Comparison of ENCODE assay signal across 1 cellular context in the genomic region with DNA sequence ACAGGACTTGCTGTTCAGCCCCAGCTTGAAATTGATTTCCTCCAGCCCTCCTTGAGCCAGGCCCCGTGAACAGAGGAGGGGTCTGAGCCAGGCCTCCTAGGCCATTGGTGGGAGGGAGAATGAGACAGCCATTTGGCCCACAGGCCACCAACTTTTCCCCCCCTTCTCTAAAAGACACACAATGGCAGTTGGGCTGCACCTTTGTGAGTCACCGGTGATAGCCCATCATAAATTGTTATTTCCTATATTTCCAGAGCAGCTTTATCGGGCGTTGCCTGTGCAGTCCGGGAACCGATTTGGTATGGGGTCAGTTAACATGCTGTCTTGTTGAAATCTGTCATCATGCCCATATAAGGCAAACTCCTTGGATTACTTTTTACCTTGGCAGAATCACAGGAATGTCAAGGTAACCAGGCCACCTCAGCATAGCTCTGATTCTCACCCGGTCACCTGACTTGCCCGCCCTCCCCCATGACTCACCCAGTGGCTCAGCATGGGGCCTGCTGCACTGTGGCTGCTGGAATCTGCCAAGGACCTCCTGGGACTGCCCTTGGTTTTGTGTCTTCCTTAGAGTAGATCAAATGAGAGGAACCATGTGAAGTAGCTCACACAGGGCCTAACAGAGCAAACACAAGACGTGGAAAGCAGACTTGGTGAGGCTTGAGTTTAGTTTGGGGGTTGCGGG.
TF ChIP-seq lines count a peak whose summit lies in the region.

No MANE protein-coding gene starts in this region.

TF ChIP-seq in K562, 482 proteins besides CTCF, POLR2A, EP300 and RAD21 (continued from another document and continues in another):
- TF ChIP-seq EP400 (IDR thresholded peaks at IDR 0.05): peak; percentile 39; the same call in 1 of the 2 replicates
- peak in 1 of 2 experiments; percentile 73; a peak in 2 of 4 replicates for TF ChIP-seq RCOR1 (IDR thresholded peaks at IDR 0.05; ENCODE audit: borderline replicate concordance in 1 of 2, low read depth in 2 of 2, low read length in 2 of 2)
- TF ChIP-seq MEIS2 (IDR thresholded peaks at IDR 0.05; ENCODE audit: partially characterized antibody): peak; percentile 64
- no peak for TF ChIP-seq SP2 (IDR thresholded peaks at IDR 0.05; ENCODE audit: extremely low read depth, low read depth, low read length, poor library complexity, severe bottlenecking)
- no peak for TF ChIP-seq ZNF140 (CRISPR knock-in tag; IDR thresholded peaks at IDR 0.05)
- TF ChIP-seq TEAD2 (tag; IDR thresholded peaks at IDR 0.05): 0 out of 2 replicates have a peak, but pooled peaks have one; percentile 23
- TF ChIP-seq, protein P1, sequence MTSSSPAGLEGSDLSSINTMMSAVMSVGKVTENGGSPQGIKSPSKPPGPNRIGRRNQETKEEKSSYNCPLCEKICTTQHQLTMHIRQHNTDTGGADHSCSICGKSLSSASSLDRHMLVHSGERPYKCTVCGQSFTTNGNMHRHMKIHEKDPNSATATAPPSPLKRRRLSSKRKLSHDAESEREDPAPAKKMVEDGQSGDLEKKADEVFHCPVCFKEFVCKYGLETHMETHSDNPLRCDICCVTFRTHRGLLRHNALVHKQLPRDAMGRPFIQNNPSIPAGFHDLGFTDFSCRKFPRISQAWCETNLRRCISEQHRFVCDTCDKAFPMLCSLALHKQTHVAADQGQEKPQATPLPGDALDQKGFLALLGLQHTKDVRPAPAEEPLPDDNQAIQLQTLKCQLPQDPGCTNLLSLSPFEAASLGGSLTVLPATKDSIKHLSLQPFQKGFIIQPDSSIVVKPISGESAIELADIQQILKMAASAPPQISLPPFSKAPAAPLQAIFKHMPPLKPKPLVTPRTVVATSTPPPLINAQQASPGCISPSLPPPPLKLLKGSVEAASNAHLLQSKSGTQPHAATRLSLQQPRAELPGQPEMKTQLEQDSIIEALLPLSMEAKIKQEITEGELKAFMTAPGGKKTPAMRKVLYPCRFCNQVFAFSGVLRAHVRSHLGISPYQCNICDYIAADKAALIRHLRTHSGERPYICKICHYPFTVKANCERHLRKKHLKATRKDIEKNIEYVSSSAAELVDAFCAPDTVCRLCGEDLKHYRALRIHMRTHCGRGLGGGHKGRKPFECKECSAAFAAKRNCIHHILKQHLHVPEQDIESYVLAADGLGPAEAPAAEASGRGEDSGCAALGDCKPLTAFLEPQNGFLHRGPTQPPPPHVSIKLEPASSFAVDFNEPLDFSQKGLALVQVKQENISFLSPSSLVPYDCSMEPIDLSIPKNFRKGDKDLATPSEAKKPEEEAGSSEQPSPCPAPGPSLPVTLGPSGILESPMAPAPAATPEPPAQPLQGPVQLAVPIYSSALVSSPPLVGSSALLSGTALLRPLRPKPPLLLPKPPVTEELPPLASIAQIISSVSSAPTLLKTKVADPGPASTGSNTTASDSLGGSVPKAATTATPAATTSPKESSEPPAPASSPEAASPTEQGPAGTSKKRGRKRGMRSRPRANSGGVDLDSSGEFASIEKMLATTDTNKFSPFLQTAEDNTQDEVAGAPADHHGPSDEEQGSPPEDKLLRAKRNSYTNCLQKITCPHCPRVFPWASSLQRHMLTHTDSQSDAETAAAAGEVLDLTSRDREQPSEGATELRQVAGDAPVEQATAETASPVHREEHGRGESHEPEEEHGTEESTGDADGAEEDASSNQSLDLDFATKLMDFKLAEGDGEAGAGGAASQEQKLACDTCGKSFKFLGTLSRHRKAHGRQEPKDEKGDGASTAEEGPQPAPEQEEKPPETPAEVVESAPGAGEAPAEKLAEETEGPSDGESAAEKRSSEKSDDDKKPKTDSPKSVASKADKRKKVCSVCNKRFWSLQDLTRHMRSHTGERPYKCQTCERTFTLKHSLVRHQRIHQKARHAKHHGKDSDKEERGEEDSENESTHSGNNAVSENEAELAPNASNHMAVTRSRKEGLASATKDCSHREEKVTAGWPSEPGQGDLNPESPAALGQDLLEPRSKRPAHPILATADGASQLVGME (CRISPR knock-in tag; IDR thresholded peaks at IDR 0.05): no peak
- peak; percentile 46; the same call in 1 of the 2 replicates for TF ChIP-seq SMAD4 (CRISPR knock-in tag; conservative IDR thresholded peaks at IDR 0.05)
- no peak for TF ChIP-seq ESRRB (CRISPR knock-in tag; IDR thresholded peaks at IDR 0.05; ENCODE audit: borderline replicate concordance)
- TF ChIP-seq YY1 (IDR thresholded peaks at IDR 0.05; ENCODE audit: borderline replicate concordance in 1 of 3, control insufficient read depth in 1 of 3, extremely low read depth in 1 of 3, insufficient read depth in 3 of 3, insufficient read length in 1 of 3, insufficient replicate concordance in 2 of 3, low read depth in 1 of 3, low read length in 2 of 3): peak in 2 of 3 experiments; percentile 22 to 35
- TF ChIP-seq ZNF75A (CRISPR knock-in tag; IDR thresholded peaks at IDR 0.05): no peak
- no peak; the same call in 1 of the 2 replicates for TF ChIP-seq L3MBTL2 (IDR thresholded peaks at IDR 0.05)
- peak; percentile 70 for TF ChIP-seq SMARCB1 (IDR thresholded peaks at IDR 0.05; ENCODE audit: insufficient read length, low read depth)
- no peak for TF ChIP-seq CBX2 (IDR thresholded peaks at IDR 0.05; ENCODE audit: insufficient read depth, low read length, poor library complexity, severe bottlenecking)
- peak; percentile 75; the same call in 1 of the 2 replicates for TF ChIP-seq FOXJ2 (tag; IDR thresholded peaks at IDR 0.05)
- no peak for TF ChIP-seq EGR1 (conservative IDR thresholded peaks at IDR 0.05)
- no peak for TF ChIP-seq U2AF1 (optimal IDR thresholded peaks at IDR 0.05; ENCODE audit: low read depth, low read length)
- TF ChIP-seq, protein P2, sequence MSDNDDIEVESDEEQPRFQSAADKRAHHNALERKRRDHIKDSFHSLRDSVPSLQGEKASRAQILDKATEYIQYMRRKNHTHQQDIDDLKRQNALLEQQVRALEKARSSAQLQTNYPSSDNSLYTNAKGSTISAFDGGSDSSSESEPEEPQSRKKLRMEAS (CRISPR knock-in tag; IDR thresholded peaks at IDR 0.05): peak; percentile 58; the same call in 1 of the 2 replicates
- TF ChIP-seq, protein P3, sequence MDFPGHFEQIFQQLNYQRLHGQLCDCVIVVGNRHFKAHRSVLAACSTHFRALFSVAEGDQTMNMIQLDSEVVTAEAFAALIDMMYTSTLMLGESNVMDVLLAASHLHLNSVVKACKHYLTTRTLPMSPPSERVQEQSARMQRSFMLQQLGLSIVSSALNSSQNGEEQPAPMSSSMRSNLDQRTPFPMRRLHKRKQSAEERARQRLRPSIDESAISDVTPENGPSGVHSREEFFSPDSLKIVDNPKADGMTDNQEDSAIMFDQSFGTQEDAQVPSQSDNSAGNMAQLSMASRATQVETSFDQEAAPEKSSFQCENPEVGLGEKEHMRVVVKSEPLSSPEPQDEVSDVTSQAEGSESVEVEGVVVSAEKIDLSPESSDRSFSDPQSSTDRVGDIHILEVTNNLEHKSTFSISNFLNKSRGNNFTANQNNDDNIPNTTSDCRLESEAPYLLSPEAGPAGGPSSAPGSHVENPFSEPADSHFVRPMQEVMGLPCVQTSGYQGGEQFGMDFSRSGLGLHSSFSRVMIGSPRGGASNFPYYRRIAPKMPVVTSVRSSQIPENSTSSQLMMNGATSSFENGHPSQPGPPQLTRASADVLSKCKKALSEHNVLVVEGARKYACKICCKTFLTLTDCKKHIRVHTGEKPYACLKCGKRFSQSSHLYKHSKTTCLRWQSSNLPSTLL (IDR thresholded peaks at IDR 0.05): no peak
- no peak for TF ChIP-seq ZSCAN32 (CRISPR knock-in tag; IDR thresholded peaks at IDR 0.05)
- TF ChIP-seq, protein P4, sequence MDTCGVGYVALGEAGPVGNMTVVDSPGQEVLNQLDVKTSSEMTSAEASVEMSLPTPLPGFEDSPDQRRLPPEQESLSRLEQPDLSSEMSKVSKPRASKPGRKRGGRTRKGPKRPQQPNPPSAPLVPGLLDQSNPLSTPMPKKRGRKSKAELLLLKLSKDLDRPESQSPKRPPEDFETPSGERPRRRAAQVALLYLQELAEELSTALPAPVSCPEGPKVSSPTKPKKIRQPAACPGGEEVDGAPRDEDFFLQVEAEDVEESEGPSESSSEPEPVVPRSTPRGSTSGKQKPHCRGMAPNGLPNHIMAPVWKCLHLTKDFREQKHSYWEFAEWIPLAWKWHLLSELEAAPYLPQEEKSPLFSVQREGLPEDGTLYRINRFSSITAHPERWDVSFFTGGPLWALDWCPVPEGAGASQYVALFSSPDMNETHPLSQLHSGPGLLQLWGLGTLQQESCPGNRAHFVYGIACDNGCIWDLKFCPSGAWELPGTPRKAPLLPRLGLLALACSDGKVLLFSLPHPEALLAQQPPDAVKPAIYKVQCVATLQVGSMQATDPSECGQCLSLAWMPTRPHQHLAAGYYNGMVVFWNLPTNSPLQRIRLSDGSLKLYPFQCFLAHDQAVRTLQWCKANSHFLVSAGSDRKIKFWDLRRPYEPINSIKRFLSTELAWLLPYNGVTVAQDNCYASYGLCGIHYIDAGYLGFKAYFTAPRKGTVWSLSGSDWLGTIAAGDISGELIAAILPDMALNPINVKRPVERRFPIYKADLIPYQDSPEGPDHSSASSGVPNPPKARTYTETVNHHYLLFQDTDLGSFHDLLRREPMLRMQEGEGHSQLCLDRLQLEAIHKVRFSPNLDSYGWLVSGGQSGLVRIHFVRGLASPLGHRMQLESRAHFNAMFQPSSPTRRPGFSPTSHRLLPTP (IDR thresholded peaks at IDR 0.05; ENCODE audit: borderline replicate concordance, extremely low read depth, insufficient read length): no peak
- no peak for TF ChIP-seq ZNF699 (CRISPR knock-in tag; IDR thresholded peaks at IDR 0.05; ENCODE audit: insufficient replicate concordance)
- no peak for TF ChIP-seq EHMT2 (IDR thresholded peaks at IDR 0.05)
- peak; percentile 98 for TF ChIP-seq ZEB2 (IDR thresholded peaks at IDR 0.05)
- TF ChIP-seq, protein P5, sequence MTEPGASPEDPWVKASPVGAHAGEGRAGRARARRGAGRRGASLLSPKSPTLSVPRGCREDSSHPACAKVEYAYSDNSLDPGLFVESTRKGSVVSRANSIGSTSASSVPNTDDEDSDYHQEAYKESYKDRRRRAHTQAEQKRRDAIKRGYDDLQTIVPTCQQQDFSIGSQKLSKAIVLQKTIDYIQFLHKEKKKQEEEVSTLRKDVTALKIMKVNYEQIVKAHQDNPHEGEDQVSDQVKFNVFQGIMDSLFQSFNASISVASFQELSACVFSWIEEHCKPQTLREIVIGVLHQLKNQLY (CRISPR knock-in tag; conservative IDR thresholded peaks at IDR 0.05): no peak
- no peak for TF ChIP-seq PHF20 (IDR thresholded peaks at IDR 0.05; ENCODE audit: partially characterized antibody)
- no peak for TF ChIP-seq ARNT (IDR thresholded peaks at IDR 0.05)
- TF ChIP-seq DPF2 (IDR thresholded peaks at IDR 0.05): peak; percentile 91
- peak; percentile 74 for TF ChIP-seq CTBP1 (IDR thresholded peaks at IDR 0.05; ENCODE audit: borderline replicate concordance)
- no peak for TF ChIP-seq EZH2 (IDR thresholded peaks at IDR 0.05; ENCODE audit: borderline replicate concordance, low read depth, low read length)
- TF ChIP-seq, protein P6, sequence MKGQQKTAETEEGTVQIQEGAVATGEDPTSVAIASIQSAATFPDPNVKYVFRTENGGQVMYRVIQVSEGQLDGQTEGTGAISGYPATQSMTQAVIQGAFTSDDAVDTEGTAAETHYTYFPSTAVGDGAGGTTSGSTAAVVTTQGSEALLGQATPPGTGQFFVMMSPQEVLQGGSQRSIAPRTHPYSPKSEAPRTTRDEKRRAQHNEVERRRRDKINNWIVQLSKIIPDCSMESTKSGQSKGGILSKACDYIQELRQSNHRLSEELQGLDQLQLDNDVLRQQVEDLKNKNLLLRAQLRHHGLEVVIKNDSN (CRISPR knock-in tag; IDR thresholded peaks at IDR 0.05): peak; percentile 93
- TF ChIP-seq ZNF12 (CRISPR knock-in tag; IDR thresholded peaks at IDR 0.05): no peak
- TF ChIP-seq, protein P7, sequence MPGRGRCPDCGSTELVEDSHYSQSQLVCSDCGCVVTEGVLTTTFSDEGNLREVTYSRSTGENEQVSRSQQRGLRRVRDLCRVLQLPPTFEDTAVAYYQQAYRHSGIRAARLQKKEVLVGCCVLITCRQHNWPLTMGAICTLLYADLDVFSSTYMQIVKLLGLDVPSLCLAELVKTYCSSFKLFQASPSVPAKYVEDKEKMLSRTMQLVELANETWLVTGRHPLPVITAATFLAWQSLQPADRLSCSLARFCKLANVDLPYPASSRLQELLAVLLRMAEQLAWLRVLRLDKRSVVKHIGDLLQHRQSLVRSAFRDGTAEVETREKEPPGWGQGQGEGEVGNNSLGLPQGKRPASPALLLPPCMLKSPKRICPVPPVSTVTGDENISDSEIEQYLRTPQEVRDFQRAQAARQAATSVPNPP (IDR thresholded peaks at IDR 0.05; ENCODE audit: borderline replicate concordance, insufficient read depth, insufficient read length): no peak
- no peak for TF ChIP-seq RBM25 (IDR thresholded peaks at IDR 0.05; ENCODE audit: low read depth, low read length, severe bottlenecking)
- peak; percentile 50; the same call in 1 of the 2 replicates for TF ChIP-seq ZBTB7A (IDR thresholded peaks at IDR 0.05; ENCODE audit: borderline replicate concordance, control insufficient read depth, low read depth, low read length)
- no peak for TF ChIP-seq ZNF175 (CRISPR knock-in tag; IDR thresholded peaks at IDR 0.05; ENCODE audit: low read depth)
- TF ChIP-seq BRD4 (IDR thresholded peaks at IDR 0.05): no peak
- TF ChIP-seq, protein P8, sequence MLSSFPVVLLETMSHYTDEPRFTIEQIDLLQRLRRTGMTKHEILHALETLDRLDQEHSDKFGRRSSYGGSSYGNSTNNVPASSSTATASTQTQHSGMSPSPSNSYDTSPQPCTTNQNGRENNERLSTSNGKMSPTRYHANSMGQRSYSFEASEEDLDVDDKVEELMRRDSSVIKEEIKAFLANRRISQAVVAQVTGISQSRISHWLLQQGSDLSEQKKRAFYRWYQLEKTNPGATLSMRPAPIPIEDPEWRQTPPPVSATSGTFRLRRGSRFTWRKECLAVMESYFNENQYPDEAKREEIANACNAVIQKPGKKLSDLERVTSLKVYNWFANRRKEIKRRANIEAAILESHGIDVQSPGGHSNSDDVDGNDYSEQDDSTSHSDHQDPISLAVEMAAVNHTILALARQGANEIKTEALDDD (IDR thresholded peaks at IDR 0.05): no peak; the same call in none of the 2 replicates
- peak; percentile 37; the same call in 1 of the 2 replicates for TF ChIP-seq TCF7 (IDR thresholded peaks at IDR 0.05; ENCODE audit: borderline replicate concordance)
- no peak for TF ChIP-seq MCM5 (IDR thresholded peaks at IDR 0.05; ENCODE audit: low read depth)
- no peak for TF ChIP-seq SMARCA5 (IDR thresholded peaks at IDR 0.05)
- TF ChIP-seq ARID2 (IDR thresholded peaks at IDR 0.05): no peak
- peak; percentile 44 for TF ChIP-seq ATF7 (IDR thresholded peaks at IDR 0.05)
- TF ChIP-seq ZNF324 (CRISPR knock-in tag; IDR thresholded peaks at IDR 0.05): no peak
- TF ChIP-seq, protein P9, sequence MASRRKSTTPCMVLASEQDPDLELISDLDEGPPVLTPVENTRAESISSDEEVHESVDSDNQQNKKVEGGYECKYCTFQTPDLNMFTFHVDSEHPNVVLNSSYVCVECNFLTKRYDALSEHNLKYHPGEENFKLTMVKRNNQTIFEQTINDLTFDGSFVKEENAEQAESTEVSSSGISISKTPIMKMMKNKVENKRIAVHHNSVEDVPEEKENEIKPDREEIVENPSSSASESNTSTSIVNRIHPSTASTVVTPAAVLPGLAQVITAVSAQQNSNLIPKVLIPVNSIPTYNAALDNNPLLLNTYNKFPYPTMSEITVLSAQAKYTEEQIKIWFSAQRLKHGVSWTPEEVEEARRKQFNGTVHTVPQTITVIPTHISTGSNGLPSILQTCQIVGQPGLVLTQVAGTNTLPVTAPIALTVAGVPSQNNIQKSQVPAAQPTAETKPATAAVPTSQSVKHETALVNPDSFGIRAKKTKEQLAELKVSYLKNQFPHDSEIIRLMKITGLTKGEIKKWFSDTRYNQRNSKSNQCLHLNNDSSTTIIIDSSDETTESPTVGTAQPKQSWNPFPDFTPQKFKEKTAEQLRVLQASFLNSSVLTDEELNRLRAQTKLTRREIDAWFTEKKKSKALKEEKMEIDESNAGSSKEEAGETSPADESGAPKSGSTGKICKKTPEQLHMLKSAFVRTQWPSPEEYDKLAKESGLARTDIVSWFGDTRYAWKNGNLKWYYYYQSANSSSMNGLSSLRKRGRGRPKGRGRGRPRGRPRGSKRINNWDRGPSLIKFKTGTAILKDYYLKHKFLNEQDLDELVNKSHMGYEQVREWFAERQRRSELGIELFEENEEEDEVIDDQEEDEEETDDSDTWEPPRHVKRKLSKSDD (conservative IDR thresholded peaks at IDR 0.05; ENCODE audit: low read length): no peak
